Comparison of ENCODE assay signal across 30 cellular contexts in the genomic region with DNA sequence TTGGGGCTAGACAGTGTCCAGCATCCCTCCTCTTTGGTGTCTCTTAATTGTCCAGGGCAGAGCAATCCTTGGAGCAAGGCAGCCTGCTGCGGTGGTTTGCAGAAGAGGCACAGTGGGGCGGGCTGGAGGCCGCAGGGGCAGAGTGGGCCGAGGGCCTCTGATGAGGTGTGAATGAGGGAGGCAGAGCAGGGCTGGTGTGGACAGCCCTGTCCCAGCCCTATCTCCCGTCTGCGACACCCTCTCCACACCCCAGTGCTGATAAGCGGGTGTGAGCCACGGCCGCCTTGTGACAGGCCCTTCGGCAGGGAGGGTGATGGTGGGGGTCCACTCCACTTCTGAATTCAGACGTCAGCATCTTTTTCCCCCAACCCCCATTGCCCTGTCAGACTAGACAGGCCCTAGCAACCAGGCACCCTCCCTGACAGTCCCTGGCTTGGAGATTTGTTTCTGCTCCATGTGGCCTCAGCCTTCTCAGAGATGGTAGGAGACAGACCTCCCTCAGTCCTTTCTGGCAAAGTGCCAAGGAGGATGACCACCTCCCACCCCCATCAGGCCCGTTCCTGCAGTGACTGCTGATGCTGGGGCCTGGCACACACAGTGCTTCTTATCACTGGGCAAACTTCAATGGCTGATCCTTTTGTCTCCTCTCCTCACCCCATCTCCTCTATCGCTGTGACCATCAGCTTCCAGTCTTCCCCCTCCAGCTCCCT. TPM values are rescaled to one million over a fixed set of nuclear protein-coding genes. Genes with fewer than 3 reads are reported as not detected.
DNase-seq lines count a peak whose midpoint lies in the region; ATAC-seq, FAIRE-seq and TF ChIP-seq lines count a peak whose summit lies in the region.
"Had no signal": no experiment of that assay in that cellular context is flagged by ENCODE, and none has a peak within 500 bp of the region (broad histone marks: within the 10 kb centered on the region; RNA-seq: fewer than 3 reads in every experiment).

No MANE protein-coding gene starts in this region.

- H3K27ac ChIP-seq in esophagus muscularis mucosa (replicated peaks in 1 of 4) (no peak overlapping the region), right cardiac atrium (ENCODE audit: low read length) (peak overlapping the region; percentile 55), spleen (no peak overlapping the region), OCI-LY7 (ENCODE audit: low read depth, low read length, poor library complexity, severe bottlenecking) (no peak overlapping the region)
- H3K27ac ChIP-seq: BLaER1 treated with 17β-estradiol and CSF1 and Interleukin-3, amounts not matched to agents 10 nM and 100 nM; esophagus squamous epithelium; HL-60; parathyroid adenoma; tibial artery had no signal

- H3K9me3 ChIP-seq in esophagus muscularis mucosa (no peaks in the 10 kb centered on the region), right cardiac atrium (ENCODE audit: control insufficient read depth, low read length) (no peaks in the 10 kb centered on the region), spleen (no peaks in the 10 kb centered on the region), OCI-LY7 (ENCODE audit: low read length) (no peaks in the 10 kb centered on the region)
- H3K9me3 ChIP-seq: esophagus squamous epithelium, tibial artery had no signal

- FAIRE-seq in bronchial epithelial cell (lab: Jason Lieb, UNC): peak; percentile 73
- FAIRE-seq: frontal cortex, GM12892 had no signal

- DNase-seq in bronchial epithelial cell (ENCODE audit: low read depth) (no peak), esophagus muscularis mucosa (ENCODE audit: extremely low spot score) (peak; percentile 64), right cardiac atrium (peak; percentile 74 to 92 (median 87)), spleen (peak; percentile 39), OCI-M2 (lab: John Stamatoyannopoulos, UW; ENCODE audit: unreplicated experiment) (no peak), OCI-LY7 (ENCODE audit: low spot score) (no peak), NCI-H510A treated with DMSO at 0.1 percent for 48 hours (lab: John Stamatoyannopoulos, UW) (no peak)
- DNase-seq: activated CD4-positive, alpha-beta T cell treated with anti-CD3 and anti-CD28 coated beads for 48 hours; activated gamma-delta T cell; central memory CD4-positive, alpha-beta T cell; DMS53; esophagus squamous epithelium; HCEC 1CT; hippocampal formation; Karpas-422; mammary epithelial cell; NCI-H1417; NCI-H2029; NCI-H526; SHP77 treated with DMSO at 0.1 percent for 48 hours; stimulated activated CD8-positive, alpha-beta memory T cell treated with anti-CD3 and anti-CD28 coated beads, Interleukin-4, amount 100 ng/mL, for 48 hours; SW 1271; T1000; tibial artery had no signal

- no peaks in the 10 kb centered on the region for H3K27me3 ChIP-seq in bronchial epithelial cell (ENCODE audit: control insufficient read depth, insufficient read depth, low read length)
- no peaks in the 10 kb centered on the region for H3K27me3 ChIP-seq in esophagus muscularis mucosa
- H3K27me3 ChIP-seq in right cardiac atrium (ENCODE audit: control insufficient read depth, insufficient read depth): no peaks in the 10 kb centered on the region
- no peaks in the 10 kb centered on the region for H3K27me3 ChIP-seq in spleen (replicated peaks in 1 of 7)
- H3K27me3 ChIP-seq: BLaER1 treated with 17β-estradiol and CSF1 and Interleukin-3, amounts not matched to agents 10 nM and 100 nM; esophagus squamous epithelium; tibial artery had no signal

- CTCF ChIA-PET in OCI-LY7 (lab: Charles Lee; ENCODE audit: unreplicated experiment): no interaction called here

- H3K9me2 ChIP-seq in OCI-LY7 (ENCODE audit: insufficient read depth, low read length): no peaks in the 10 kb centered on the region

- no peak overlapping the region for H2AFZ ChIP-seq in OCI-LY7 (ENCODE audit: low read length)
- H2AFZ ChIP-seq: parathyroid adenoma had no signal

- no peak for TF ChIP-seq EP300 in esophagus muscularis mucosa (IDR thresholded peaks at IDR 0.05)

- ATAC-seq in right cardiac atrium: peak; percentile 93
- ATAC-seq: Panc1 had no signal

- H3K36me3 ChIP-seq in bronchial epithelial cell (ENCODE audit: control insufficient read depth, insufficient read depth, low read length): no peaks in the 10 kb centered on the region
- H3K36me3 ChIP-seq in esophagus muscularis mucosa: peaks cover 0 to 36% (median 6%) of the 10 kb centered on the region in 4 donors
- peaks cover 0 to 74% (median 1%) of the 10 kb centered on the region in 6 donors for H3K36me3 ChIP-seq in spleen
- no peaks in the 10 kb centered on the region for H3K36me3 ChIP-seq in OCI-LY7 (ENCODE audit: insufficient read depth, low read length)

- no peak overlapping the region for H3K4me3 ChIP-seq in bronchial epithelial cell (ENCODE audit: low read depth, low read length)
- no peak overlapping the region for H3K4me3 ChIP-seq in esophagus muscularis mucosa
- no peak overlapping the region for H3K4me3 ChIP-seq in right cardiac atrium (ENCODE audit: low read length)
- H3K4me3 ChIP-seq in spleen: no peak overlapping the region
- no peak overlapping the region for H3K4me3 ChIP-seq in OCI-LY7 (ENCODE audit: low read depth, low read length, poor library complexity, severe bottlenecking)
- H3K4me3 ChIP-seq: BLaER1 treated with 17β-estradiol and CSF1 and Interleukin-3, amounts not matched to agents 10 nM and 100 nM; esophagus squamous epithelium; tibial artery had no signal

- no peak for TF ChIP-seq CTCF in bronchial epithelial cell (IDR thresholded peaks at IDR 0.05; ENCODE audit: insufficient read depth, low read length, severe bottlenecking)
- TF ChIP-seq CTCF in esophagus muscularis mucosa (IDR thresholded peaks at IDR 0.05): no peak
- no peak for TF ChIP-seq CTCF in spleen (IDR thresholded peaks at IDR 0.05 in 8 of 11, conservative IDR thresholded peaks at IDR 0.05 in 3 of 11)
- no peak for TF ChIP-seq CTCF in OCI-LY7 (conservative IDR thresholded peaks at IDR 0.05; ENCODE audit: low read length)

- H4K20me1 ChIP-seq in OCI-LY7 (ENCODE audit: insufficient read depth, low read length): no peaks in the 10 kb centered on the region

- H3K4me1 ChIP-seq in esophagus muscularis mucosa (peaks cover 0 to 6% (median 0%) of the 10 kb centered on the region in 4 donors), right cardiac atrium (ENCODE audit: control insufficient read depth, insufficient read depth, low read length) (peaks cover 7% of the 10 kb centered on the region), spleen (no peaks in the 10 kb centered on the region), OCI-LY7 (ENCODE audit: insufficient read depth, low read length, poor library complexity, severe bottlenecking) (no peaks in the 10 kb centered on the region)
- H3K4me1 ChIP-seq: esophagus squamous epithelium, parathyroid adenoma, tibial artery had no signal

- POLR2A ChIA-PET in OCI-LY7 (lab: Charles Lee): no interaction called here

- no peaks in the 10 kb centered on the region for H3K79me2 ChIP-seq in OCI-LY7 (ENCODE audit: insufficient read depth, low read depth, low read length)
- H3K79me2 ChIP-seq: parathyroid adenoma had no signal

- no TSS peak for BruUV-seq in OCI-LY7 (replicated peaks; lab: Mats Ljungman, UMichigan)

- intact Hi-C loops in esophagus muscularis mucosa (cut with DNase I) (no loop called here), right cardiac atrium (cut with DNase I) (no loop called here), spleen (cut with DNase I; ENCODE audit: low total_unique reads) (no loop called here), OCI-LY7 (cut with micrococcal nuclease; ENCODE audit: unreplicated experiment) (no loop called here)

- H3K4me2 ChIP-seq in OCI-LY7 (ENCODE audit: low read length): no peak overlapping the region
- H3K4me2 ChIP-seq: BLaER1 treated with 17β-estradiol and CSF1 and Interleukin-3, amounts not matched to agents 10 nM and 100 nM had no signal

- WGBS in esophagus muscularis mucosa: 79% methylated on average over 5 of the region's 13 CpGs
- 51% methylated on average over 13 of the region's 13 CpGs for WGBS in right cardiac atrium
- 93 to 96% (median 95%) methylated on average over 7 to 13 of the region's 13 CpGs for WGBS in spleen, 5 donors

- no peak for TF ChIP-seq POLR2A in esophagus muscularis mucosa (IDR thresholded peaks at IDR 0.05; ENCODE audit: low read depth)
- no peak for TF ChIP-seq POLR2A in spleen (IDR thresholded peaks at IDR 0.05)

RNA-seq across cellular contexts. Expression of a gene that starts 37.3 kb away (rescaled TPM):
- total RNA-seq in bronchial epithelial cell (5.8 and 5.9 TPM in 2 replicates), esophagus muscularis mucosa (10 to 100 TPM; 14.9 to 37.8 (median 30.8) TPM), right cardiac atrium (10 to 100 TPM; 19.4 to 27.7 (median 24.6) TPM), spleen (10 to 100 TPM; 16.9 to 20.9 (median 19.2) TPM), OCI-LY7 (2022) (41.2 and 42.3 TPM in 2 replicates)
- polyA plus RNA-seq in right cardiac atrium (22.4 TPM), spleen (1 to 10 TPM; 3.9 to 8.6 (median 8.2) TPM)
- 15.8 and 30.7 TPM in 2 replicates for total RNA-seq in OCI-LY7 (2014; rRNA removed; shearing (Covaris generic))

Comparison
In these comparisons a context has a peak if more than half of its experiments do, and no peak if none do; other contexts are left out.
1. DNase-seq: peak in esophagus muscularis mucosa (single experiment), right cardiac atrium (3 of 3) and spleen (single experiment); none in bronchial epithelial cell (single experiment), OCI-M2 (single experiment), OCI-LY7 (single experiment) and NCI-H510A treated with DMSO at 0.1 percent for 48 hours (single experiment).